Comparison of ENCODE assay signal across 25 cellular contexts in the genomic region with DNA sequence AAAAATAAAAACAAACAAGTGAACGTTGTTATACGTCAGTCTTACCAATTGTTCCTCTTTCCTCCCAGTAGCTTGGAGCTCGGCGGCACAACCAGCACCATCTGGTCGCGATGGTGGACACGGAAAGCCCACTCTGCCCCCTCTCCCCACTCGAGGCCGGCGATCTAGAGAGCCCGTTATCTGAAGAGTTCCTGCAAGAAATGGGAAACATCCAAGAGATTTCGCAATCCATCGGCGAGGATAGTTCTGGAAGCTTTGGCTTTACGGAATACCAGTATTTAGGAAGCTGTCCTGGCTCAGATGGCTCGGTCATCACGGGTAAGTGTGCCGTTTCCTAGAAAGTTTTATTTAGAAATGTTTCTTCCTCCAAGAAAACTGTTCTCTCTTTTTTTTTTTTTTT. TPM values are rescaled to one million over a fixed set of nuclear protein-coding genes. Genes with fewer than 3 reads are reported as not detected.
DNase-seq lines count a peak whose midpoint lies in the region; ATAC-seq, FAIRE-seq and TF ChIP-seq lines count a peak whose summit lies in the region.
"Had no signal": no experiment of that assay in that cellular context is flagged by ENCODE, and none has a peak within 500 bp of the region (broad histone marks: within the 10 kb centered on the region; RNA-seq: fewer than 3 reads in every experiment).

No MANE protein-coding gene starts in this region.

- TF ChIP-seq POLR2A in IMR-90 (IDR thresholded peaks at IDR 0.05; ENCODE audit: low read depth, low read length): no peak
- no peak for TF ChIP-seq POLR2A in H1 (IDR thresholded peaks at IDR 0.05; ENCODE audit: control extremely low read depth in 1 of 2, low read depth in 2 of 2, low read length in 2 of 2)

- no peak overlapping the region for H3K27ac ChIP-seq in right atrium auricular region
- H3K27ac ChIP-seq in left ventricle myocardium inferior (replicated peaks): no peak overlapping the region
- no peak overlapping the region for H3K27ac ChIP-seq in IMR-90 (ENCODE audit: insufficient read depth, low read length)
- no peak overlapping the region for H3K27ac ChIP-seq in H1 (ENCODE audit: low read depth, low read length)
- no peak overlapping the region for H3K27ac ChIP-seq in osteoblast (ENCODE audit: low read depth, low read length)
- H3K27ac ChIP-seq: A549; BLaER1 treated with 17β-estradiol and CSF1 and Interleukin-3, amounts not matched to agents 10 nM and 100 nM had no signal

- no peak overlapping the region for H3K23ac ChIP-seq in IMR-90 (ENCODE audit: low read depth, low read length)
- H3K23ac ChIP-seq in H1 (ENCODE audit: insufficient read length): no peak overlapping the region

- H3K18ac ChIP-seq in IMR-90 (ENCODE audit: low read depth, low read length): no peak overlapping the region
- no peak overlapping the region for H3K18ac ChIP-seq in H1 (ENCODE audit: extremely low read depth, low read length)

- peaks cover 4% of the 10 kb centered on the region for H4K20me1 ChIP-seq in IMR-90 (ENCODE audit: insufficient read depth, low read length)
- no peaks in the 10 kb centered on the region for H4K20me1 ChIP-seq in H1 (replicated peaks in 1 of 2; ENCODE audit: control insufficient read depth in 1 of 2, insufficient read depth in 2 of 2, low read length in 2 of 2)
- H4K20me1 ChIP-seq in osteoblast (ENCODE audit: insufficient read depth, low read length): peaks cover 2% of the 10 kb centered on the region

- peaks cover 10% of the 10 kb centered on the region for H3K9me1 ChIP-seq in IMR-90 (ENCODE audit: insufficient read depth, low read length)

- CTCF ChIA-PET in IMR-90 (lab: Yijun Ruan, JAX) (no interaction called here), H1 (lab: Charles Lee; ENCODE audit: partially characterized antibody) (interaction anchor here (0.7 to 1.3 kb wide), 2 partner anchors 29 to 741 kb away, joined by 3 read pairs; no protein-coding TSS in a partner anchor)

- no TSS peak for BruUV-seq in IMR-90 (replicated peaks; lab: Mats Ljungman, UMichigan)

- intact Hi-C loops in left ventricle myocardium inferior (cut with micrococcal nuclease) (no loop called here), IMR-90 (cut with micrococcal nuclease) (no loop called here)

- H4K91ac ChIP-seq in IMR-90 (ENCODE audit: insufficient read depth, low read depth, low read length): no peak overlapping the region
- H4K91ac ChIP-seq in H1 (replicated peaks; ENCODE audit: insufficient read length, low read length): no peak overlapping the region

- POLR2A ChIA-PET in IMR-90 (lab: Charles Lee; ENCODE audit: unreplicated experiment) (no interaction called here), H1 (lab: Charles Lee; ENCODE audit: partially characterized antibody) (interaction anchor here (0.8 kb wide), 1 partner anchor 43 kb away, joined by 3 read pairs; no protein-coding TSS in a partner anchor)

- FAIRE-seq in H1 (lab: Jason Lieb, UNC): no peak
- FAIRE-seq: A549, D721Med, GM12891, GM18507, H54 had no signal

- H2AFZ ChIP-seq in IMR-90 (replicated peaks; ENCODE audit: low read length, poor library complexity) (no peak overlapping the region), H1 (ENCODE audit: low read length) (no peak overlapping the region), osteoblast (ENCODE audit: low read length) (no peak overlapping the region)
- H2AFZ ChIP-seq: GM23338 had no signal

- dilution Hi-C loops in IMR-90 (cut with HindIII; ENCODE audit: low sequenced_read_pairs, unreplicated experiment): no loop called here

- no peak overlapping the region for H3K4ac ChIP-seq in IMR-90 (ENCODE audit: low read depth, low read length)
- no peak overlapping the region for H3K4ac ChIP-seq in H1 (replicated peaks; ENCODE audit: insufficient read length, low read depth, low read length)

- no peak overlapping the region for H2BK5ac ChIP-seq in IMR-90 (ENCODE audit: low read depth, low read length, poor library complexity, severe bottlenecking)
- no peak overlapping the region for H2BK5ac ChIP-seq in H1 (ENCODE audit: low read depth, low read length)

- H2BK20ac ChIP-seq in IMR-90 (ENCODE audit: low read depth, low read length): no peak overlapping the region
- no peak overlapping the region for H2BK20ac ChIP-seq in H1 (ENCODE audit: low read length)

- H3K14ac ChIP-seq in IMR-90 (replicated peaks; ENCODE audit: low read depth, low read length) (no peak overlapping the region), H1 (ENCODE audit: insufficient read length) (no peak overlapping the region)

- no peak overlapping the region for H4K5ac ChIP-seq in IMR-90 (ENCODE audit: low read depth, low read length)
- H4K5ac ChIP-seq in H1 (ENCODE audit: insufficient read length, low read depth, low read length): no peak overlapping the region

- no peak overlapping the region for H3K9ac ChIP-seq in IMR-90 (ENCODE audit: low read depth, low read length)
- H3K9ac ChIP-seq in H1 (replicated peaks in 1 of 4; ENCODE audit: extremely low read depth in 1 of 4, low read depth in 3 of 4, low read length in 3 of 4): no peak overlapping the region
- H3K9ac ChIP-seq: BLaER1 treated with 17β-estradiol and CSF1 and Interleukin-3, amounts not matched to agents 10 nM and 100 nM had no signal

- H3K9me3 ChIP-seq in right atrium auricular region (no peaks in the 10 kb centered on the region), left ventricle myocardium inferior (replicated peaks) (no peaks in the 10 kb centered on the region), IMR-90 (ENCODE audit: control insufficient read depth, insufficient read depth, low read length) (no peaks in the 10 kb centered on the region), H1 (ENCODE audit: insufficient read depth in 2 of 2, low read depth in 1 of 2, low read length in 1 of 2) (no peaks in the 10 kb centered on the region), osteoblast (ENCODE audit: low read depth, low read length) (no peaks in the 10 kb centered on the region)
- H3K9me3 ChIP-seq: A549, BE2C, HAP-1 had no signal

- H3K4me2 ChIP-seq in IMR-90 (ENCODE audit: low read depth, low read length): no peak overlapping the region
- no peak overlapping the region for H3K4me2 ChIP-seq in H1 (ENCODE audit: insufficient read depth in 1 of 2, low read depth in 2 of 2, low read length in 2 of 2)
- no peak overlapping the region for H3K4me2 ChIP-seq in osteoblast (ENCODE audit: insufficient read depth, low read length)
- H3K4me2 ChIP-seq: A549; BLaER1 treated with 17β-estradiol and CSF1 and Interleukin-3, amounts not matched to agents 10 nM and 100 nM; GM23338 had no signal

- no peaks in the 10 kb centered on the region for H3K79me2 ChIP-seq in H1 (ENCODE audit: control insufficient read depth in 1 of 2, insufficient read depth in 2 of 2, low read length in 2 of 2)
- H3K79me2 ChIP-seq in osteoblast (ENCODE audit: insufficient read depth, low read length): no peaks in the 10 kb centered on the region

- H4K8ac ChIP-seq in IMR-90 (ENCODE audit: low read depth in 2 of 2, low read length in 2 of 2) (no peak overlapping the region), H1 (ENCODE audit: extremely low read depth, insufficient read depth, low read length) (no peak overlapping the region; the same call in 1 of the 2 replicates)

- H3K36me3 ChIP-seq in right atrium auricular region: peaks cover 23% of the 10 kb centered on the region
- peaks cover 36% of the 10 kb centered on the region for H3K36me3 ChIP-seq in left ventricle myocardium inferior
- peaks cover 20% of the 10 kb centered on the region for H3K36me3 ChIP-seq in IMR-90 (ENCODE audit: control insufficient read depth, insufficient read depth, low read length)
- no peaks in the 10 kb centered on the region for H3K36me3 ChIP-seq in H1 (ENCODE audit: control insufficient read depth in 2 of 4, insufficient read depth in 4 of 4, low read length in 3 of 4)
- peaks cover 10% of the 10 kb centered on the region for H3K36me3 ChIP-seq in osteoblast (ENCODE audit: insufficient read depth, low read length)
- H3K36me3 ChIP-seq: BE2C had no signal

- H2BK15ac ChIP-seq in IMR-90 (ENCODE audit: low read depth, low read length) (no peak overlapping the region), H1 (ENCODE audit: low read length) (no peak overlapping the region)

- H3K23me2 ChIP-seq in H1 (ENCODE audit: low read depth, low read length): no peaks in the 10 kb centered on the region

- H3K4me3 ChIP-seq in right atrium auricular region: no peak overlapping the region
- H3K4me3 ChIP-seq in left ventricle myocardium inferior: no peak overlapping the region
- H3K4me3 ChIP-seq in IMR-90 (ENCODE audit: insufficient read depth, low read depth, low read length): no peak overlapping the region
- H3K4me3 ChIP-seq in H1 (ENCODE audit: extremely low read depth in 1 of 4, insufficient read depth in 2 of 4, low read depth in 3 of 4, low read length in 4 of 4): no peak overlapping the region
- H3K4me3 ChIP-seq in osteoblast (ENCODE audit: insufficient read depth, low read length): no peak overlapping the region
- H3K4me3 ChIP-seq: A549; BLaER1 treated with 17β-estradiol and CSF1 and Interleukin-3, amounts not matched to agents 10 nM and 100 nM; GM23338; HAP-1 had no signal

- H3K79me1 ChIP-seq in IMR-90 (ENCODE audit: low read depth in 1 of 2, low read length in 2 of 2) (peaks cover 4 to 15% of the 10 kb centered on the region in 2 experiments; a peak in 2 of 4 replicates), H1 (ENCODE audit: low read depth, low read length) (no peaks in the 10 kb centered on the region)

- H3K4me1 ChIP-seq in right atrium auricular region: peaks cover 0 to 30% of the 10 kb centered on the region in 2 donors
- peaks cover 54% of the 10 kb centered on the region for H3K4me1 ChIP-seq in left ventricle myocardium inferior
- peaks cover 4% of the 10 kb centered on the region; the same call in 1 of the 2 replicates for H3K4me1 ChIP-seq in IMR-90 (ENCODE audit: control insufficient read depth, insufficient read depth, low read length)
- H3K4me1 ChIP-seq in H1 (replicated peaks in 1 of 4; ENCODE audit: control insufficient read depth in 3 of 4, insufficient read depth in 4 of 4, low read length in 3 of 4): peaks cover 0 to 6% (median 3%) of the 10 kb centered on the region in 4 experiments; a peak in 3 of 7 replicates
- H3K4me1 ChIP-seq in osteoblast (ENCODE audit: insufficient read depth, low read length): no peaks in the 10 kb centered on the region
- H3K4me1 ChIP-seq: A549, HAP-1 had no signal

- ATAC-seq in IMR-90 (ENCODE audit: low read depth): no peak
- ATAC-seq: A549, GM23338 had no signal

- in situ Hi-C loops in IMR-90 (cut with MboI; ENCODE audit: low sequenced_read_pairs): no loop called here

- no peak overlapping the region for H2BK12ac ChIP-seq in H1 (ENCODE audit: low read depth, low read length)

- TF ChIP-seq CTCF in right atrium auricular region (IDR thresholded peaks at IDR 0.05) (no peak), left ventricle myocardium inferior (IDR thresholded peaks at IDR 0.05; ENCODE audit: borderline replicate concordance) (no peak), IMR-90 (conservative IDR thresholded peaks at IDR 0.05; ENCODE audit: low read depth, low read length) (no peak), H1 (IDR thresholded peaks at IDR 0.05; ENCODE audit: control extremely low read depth in 1 of 3, insufficient read depth in 1 of 3, low read depth in 1 of 3, low read length in 3 of 3) (no peak), osteoblast (IDR thresholded peaks at IDR 0.05; ENCODE audit: extremely low read depth, low read depth, low read length) (no peak)

- DNase-seq in right atrium auricular region (ENCODE audit: low spot score) (peak; percentile 61), left ventricle myocardium inferior (no peak), IMR-90 (no peak), H1 (ENCODE audit: low read depth in 1 of 2, low spot score in 2 of 2) (no peak), GF-D8 (lab: John Stamatoyannopoulos, UW) (no peak), NCI-H187 treated with DMSO at 0.1 percent for 48 hours (lab: John Stamatoyannopoulos, UW) (no peak), osteoblast (ENCODE audit: insufficient read length, low spot score, missing footprints) (no peak)
- DNase-seq: 8988T; ACHN; AML-193; BE2C; CD4-positive, alpha-beta T cell; CD8-positive, alpha-beta memory T cell; DMS 273 treated with DMSO at 0.1 percent for 48 hours; DMS79; EL; GDM1 had no signal

- H2AK5ac ChIP-seq in IMR-90 (ENCODE audit: low read depth, low read length): no peak overlapping the region
- no peak overlapping the region for H2AK5ac ChIP-seq in H1 (ENCODE audit: low read depth, low read length)

- H2BK120ac ChIP-seq in IMR-90 (ENCODE audit: low read depth, low read length) (no peak overlapping the region), H1 (replicated peaks; ENCODE audit: low read depth, low read length) (no peak overlapping the region)

- 97% methylated on average over 5 of the region's 18 CpGs; no CpG with 5 or more reads in 1 of the 2 experiments for WGBS in IMR-90 (ENCODE audit: extremely low coverage in 2 of 2, insufficient read length in 1 of 2), 2 experiments
- WGBS in H1 (ENCODE audit: extremely low coverage in 1 of 2, insufficient coverage in 1 of 2, insufficient read length in 1 of 2, insufficient replicate concordance in 2 of 2, low coverage in 1 of 2, low lambda C conversion rate in 2 of 2, missing lambda C conversion rate in 1 of 2), 2 experiments: 92% methylated on average over 18 of the region's 18 CpGs; no CpG with 5 or more reads in 1 of the 2 experiments

- H3K56ac ChIP-seq in IMR-90 (ENCODE audit: extremely low read depth, insufficient read depth, low read length): no peak overlapping the region
- no peak overlapping the region for H3K56ac ChIP-seq in H1 (replicated peaks; ENCODE audit: insufficient read length, low read depth, low read length)

- no peak overlapping the region for H2AK9ac ChIP-seq in IMR-90 (replicated peaks; ENCODE audit: low read depth, low read length, poor library complexity)

- TF ChIP-seq EP300 in H1 (IDR thresholded peaks at IDR 0.05; ENCODE audit: borderline replicate concordance in 1 of 2, low read depth in 2 of 2, low read length in 2 of 2): no peak

- TF ChIP-seq RAD21 in IMR-90 (IDR thresholded peaks at IDR 0.05; ENCODE audit: low read length) (no peak), H1 (IDR thresholded peaks at IDR 0.05 in 1 of 2, conservative IDR thresholded peaks at IDR 0.05 in 1 of 2; ENCODE audit: low read depth in 2 of 2, low read length in 2 of 2) (no peak)

- no peaks in the 10 kb centered on the region for H3K27me3 ChIP-seq in right atrium auricular region
- H3K27me3 ChIP-seq in left ventricle myocardium inferior (ENCODE audit: low read depth): no peaks in the 10 kb centered on the region
- H3K27me3 ChIP-seq in IMR-90 (ENCODE audit: control insufficient read depth, insufficient read depth, low read length): no peaks in the 10 kb centered on the region
- no peaks in the 10 kb centered on the region for H3K27me3 ChIP-seq in H1 (replicated peaks in 1 of 4; ENCODE audit: control insufficient read depth in 3 of 4, extremely low read depth in 1 of 4, insufficient read depth in 3 of 4, low read length in 3 of 4)
- no peaks in the 10 kb centered on the region for H3K27me3 ChIP-seq in osteoblast (ENCODE audit: insufficient read depth, low read length)
- H3K27me3 ChIP-seq: BE2C; BLaER1 treated with 17β-estradiol and CSF1 and Interleukin-3, amounts not matched to agents 10 nM and 100 nM had no signal

RNA-seq across cellular contexts. Expression of gene PPARA, which starts 47.9 kb away (rescaled TPM):
- total RNA-seq in right atrium auricular region: 10 to 100 TPM; 48.4 to 67.1 TPM
- total RNA-seq in left ventricle myocardium inferior: 101 TPM
- total RNA-seq in IMR-90 (2012; rRNA removed): 6.1 and 7.0 TPM in 2 replicates
- polyA plus RNA-seq in IMR-90 (2012; rRNA removed): 3.1 and 3.3 TPM in 2 replicates
- 3.2 and 3.3 TPM in 2 replicates for polyA plus RNA-seq in IMR-90 (2012; cell fraction: cytosol; rRNA removed)
- 3.0 and 5.9 TPM in 2 replicates for polyA plus RNA-seq in IMR-90 (2012; cell fraction: nucleus; rRNA removed; ENCODE audit: low replicate concordance)
- 8.2 and 10.0 TPM in 2 replicates for total RNA-seq in H1 (2021; fragmentation: NEBNext Ultra II Directional; extraction: Animal tissue kit (Norgen Biotek cat#: 25700))
- 3.1 and 3.3 TPM in 2 replicates for polyA plus RNA-seq in H1 (2011; rRNA removed)
- polyA plus RNA-seq in H1 (2011; cell fraction: cytosol; rRNA removed): 3.6 TPM
- polyA plus RNA-seq in H1 (2011; cell fraction: nucleus; rRNA removed): 9.9 TPM
- polyA plus RNA-seq in H1 (2012, experiment 1 of 2): 3.8 to 4.8 TPM (median 4.5 TPM) in 4 replicates
- polyA plus RNA-seq in H1 (2012, experiment 2 of 2): 3.1 TPM
- polyA plus RNA-seq in H1 (2013, experiment 1 of 2): 3.9 TPM
- 3.4 TPM for polyA plus RNA-seq in H1 (2013, experiment 2 of 2)
- 6.5 and 7.4 TPM in 2 replicates for polyA minus RNA-seq in H1 (2011; rRNA and poly(A)+ RNA removed)
- 3.2 TPM for polyA minus RNA-seq in H1 (2011; cell fraction: cytosol; rRNA and poly(A)+ RNA removed)
- polyA minus RNA-seq in H1 (2011; cell fraction: nucleus; rRNA and poly(A)+ RNA removed): 14.7 TPM
- total RNA-seq in osteoblast: 21.8 and 22.1 TPM in 2 replicates

RNA-seq across cellular contexts. Expression of gene CDPF1, which starts 51.8 kb away (rescaled TPM):
- total RNA-seq in right atrium auricular region (10 to 100 TPM in 1 of 2 donors, 1 to 10 TPM in 1; 9.7 to 11.9 TPM), left ventricle myocardium inferior (6.4 TPM), IMR-90 (2012; rRNA removed) (8.9 and 11.5 TPM in 2 replicates), osteoblast (12.7 and 15.0 TPM in 2 replicates)
- polyA plus RNA-seq in IMR-90 (2012; rRNA removed) (14.5 and 18.6 TPM in 2 replicates), H1 (2011; rRNA removed) (13.7 and 15.4 TPM in 2 replicates)
- 14.2 and 21.5 TPM in 2 replicates for polyA plus RNA-seq in IMR-90 (2012; cell fraction: cytosol; rRNA removed)
- polyA plus RNA-seq in IMR-90 (2012; cell fraction: nucleus; rRNA removed; ENCODE audit: low replicate concordance): 31.7 and 48.8 TPM in 2 replicates
- total RNA-seq in H1 (2021; fragmentation: NEBNext Ultra II Directional; extraction: Animal tissue kit (Norgen Biotek cat#: 25700)): 8.8 and 9.7 TPM in 2 replicates
- polyA plus RNA-seq in H1 (2011; cell fraction: cytosol; rRNA removed): 20.3 TPM
- polyA plus RNA-seq in H1 (2011; cell fraction: nucleus; rRNA removed): 25.0 TPM
- polyA plus RNA-seq in H1 (2012, experiment 1 of 2): 7.7 to 12.5 TPM (median 11.1 TPM) in 4 replicates
- polyA plus RNA-seq in H1 (2012, experiment 2 of 2): 20.0 TPM
- 11.6 TPM for polyA plus RNA-seq in H1 (2013, experiment 1 of 2)
- 10.4 TPM for polyA plus RNA-seq in H1 (2013, experiment 2 of 2)
- 5.5 and 5.6 TPM in 2 replicates for polyA minus RNA-seq in H1 (2011; rRNA and poly(A)+ RNA removed)
- 5.7 TPM for polyA minus RNA-seq in H1 (2011; cell fraction: cytosol; rRNA and poly(A)+ RNA removed)
- 8.3 TPM for polyA minus RNA-seq in H1 (2011; cell fraction: nucleus; rRNA and poly(A)+ RNA removed)
